Comparison of ENCODE assay signal across 9 cellular contexts in the genomic region with DNA sequence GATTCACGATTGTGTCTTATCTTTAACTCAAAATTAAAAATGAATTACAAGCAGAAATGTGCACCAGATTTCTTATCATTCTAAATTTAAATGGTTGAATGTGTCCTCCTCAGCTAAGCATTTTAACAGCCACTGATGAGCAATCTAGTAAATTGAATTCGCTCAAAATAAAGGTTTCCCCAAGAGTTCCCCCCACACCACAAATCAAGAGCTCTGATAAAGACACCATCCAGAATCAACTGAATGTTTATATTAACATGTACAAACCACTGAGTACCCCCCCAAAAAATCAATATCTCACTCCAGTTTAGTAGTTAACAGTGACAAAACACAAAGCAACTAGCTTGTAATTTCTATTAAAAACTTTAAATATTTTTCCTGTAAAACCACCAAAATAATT. TPM values are rescaled to one million over a fixed set of nuclear protein-coding genes. Genes with fewer than 3 reads are reported as not detected.
DNase-seq lines count a peak whose midpoint lies in the region; ATAC-seq and TF ChIP-seq lines count a peak whose summit lies in the region.
"Had no signal": no experiment of that assay in that cellular context is flagged by ENCODE, and none has a peak within 500 bp of the region (broad histone marks: within the 10 kb centered on the region; RNA-seq: fewer than 3 reads in every experiment).

No MANE protein-coding gene starts in this region.

- H3K36me3 ChIP-seq in kidney epithelial cell (ENCODE audit: control insufficient read depth, insufficient read depth, low read length) (no peaks in the 10 kb centered on the region), thymus (ENCODE audit: control insufficient read depth, insufficient read depth) (peaks cover 4% of the 10 kb centered on the region)

- no peak for DNase-seq in activated naive CD4-positive, alpha-beta T cell treated with anti-CD3 and anti-CD28 coated beads for 36 hours
- no peak for DNase-seq in activated naive CD4-positive, alpha-beta T cell treated with Interleukin-2 at 50 U/mL for 16 hours
- no peak for DNase-seq in activated T-helper 2 cell treated with anti-CD3 and anti-CD28 coated beads, Interferon-gamma antibody, Interleukin-2, Interleukin-4, amounts not matched to agents 10 μg/mL and 5 μg/mL and 100 μg/mL, durations not matched to agents 14 hours and 24 hours and 36 hours (ENCODE audit: low spot score)
- DNase-seq in kidney epithelial cell (ENCODE audit: low read depth) = no peak
- DNase-seq in NCI-H226 = no peak
- no peak for DNase-seq in sciatic nerve (ENCODE audit: low spot score)
- no peak for DNase-seq in HT-29 (ENCODE audit: low spot score)
- DNase-seq: NCI-H1436 had no signal

- H3K4me3 Mint-ChIP-seq in activated naive CD4-positive, alpha-beta T cell treated with anti-CD3 and anti-CD28 coated beads for 36 hours = peak overlapping the region; percentile 23
- H3K4me3 Mint-ChIP-seq in activated T-helper 2 cell treated with anti-CD3 and anti-CD28 coated beads, Interferon-gamma antibody, Interleukin-2, Interleukin-4, amounts not matched to agents 10 μg/mL and 5 μg/mL and 100 μg/mL, durations not matched to agents 14 hours and 24 hours and 36 hours (ENCODE audit: low read depth) = peak overlapping the region; percentile 98

- H3K9me3 Mint-ChIP-seq in activated naive CD4-positive, alpha-beta T cell treated with anti-CD3 and anti-CD28 coated beads for 36 hours = no peaks in the 10 kb centered on the region
- no peaks in the 10 kb centered on the region for H3K9me3 Mint-ChIP-seq in activated T-helper 2 cell treated with anti-CD3 and anti-CD28 coated beads, Interferon-gamma antibody, Interleukin-2, Interleukin-4, amounts not matched to agents 10 μg/mL and 5 μg/mL and 100 μg/mL, durations not matched to agents 14 hours and 24 hours and 36 hours

- H3K27ac Mint-ChIP-seq in activated naive CD4-positive, alpha-beta T cell treated with anti-CD3 and anti-CD28 coated beads for 36 hours = no peak overlapping the region
- H3K27ac Mint-ChIP-seq in activated T-helper 2 cell treated with anti-CD3 and anti-CD28 coated beads, Interferon-gamma antibody, Interleukin-2, Interleukin-4, amounts not matched to agents 10 μg/mL and 5 μg/mL and 100 μg/mL, durations not matched to agents 14 hours and 24 hours and 36 hours = peak overlapping the region; percentile 8

- H3K27me3 ChIP-seq in kidney epithelial cell (ENCODE audit: control insufficient read depth, insufficient read depth, low read length) (no peaks in the 10 kb centered on the region), thymus (ENCODE audit: control insufficient read depth, insufficient read depth) (no peaks in the 10 kb centered on the region)

- no peak for TF ChIP-seq CTCF in kidney epithelial cell (IDR thresholded peaks at IDR 0.05; ENCODE audit: insufficient read depth, low read length, poor library complexity, severe bottlenecking)

- H3K4me3 ChIP-seq in kidney epithelial cell (ENCODE audit: low read depth, low read length) (peak overlapping the region; percentile 16), thymus (ENCODE audit: low read length) (peak overlapping the region; percentile 29)

- no peaks in the 10 kb centered on the region for H3K9me3 ChIP-seq in thymus (ENCODE audit: control insufficient read depth)

- CTCF ChIA-PET in activated naive CD4-positive, alpha-beta T cell treated with anti-CD3 and anti-CD28 coated beads for 36 hours (lab: Charles Lee) = no interaction called here

- no peaks in the 10 kb centered on the region for H3K27me3 Mint-ChIP-seq in activated naive CD4-positive, alpha-beta T cell treated with anti-CD3 and anti-CD28 coated beads for 36 hours (ENCODE audit: low read depth)
- H3K27me3 Mint-ChIP-seq in activated T-helper 2 cell treated with anti-CD3 and anti-CD28 coated beads, Interferon-gamma antibody, Interleukin-2, Interleukin-4, amounts not matched to agents 10 μg/mL and 5 μg/mL and 100 μg/mL, durations not matched to agents 14 hours and 24 hours and 36 hours (ENCODE audit: low read depth) = no peaks in the 10 kb centered on the region

- WGBS in thymus = 66% methylated on average over 2 of the region's 2 CpGs

- peaks cover 10% of the 10 kb centered on the region for H3K4me1 ChIP-seq in thymus (ENCODE audit: control insufficient read depth, insufficient read depth, low read length)

- peaks cover 13% of the 10 kb centered on the region for H3K36me3 Mint-ChIP-seq in activated naive CD4-positive, alpha-beta T cell treated with anti-CD3 and anti-CD28 coated beads for 36 hours (ENCODE audit: low read depth)
- peaks cover 13% of the 10 kb centered on the region for H3K36me3 Mint-ChIP-seq in activated T-helper 2 cell treated with anti-CD3 and anti-CD28 coated beads, Interferon-gamma antibody, Interleukin-2, Interleukin-4, amounts not matched to agents 10 μg/mL and 5 μg/mL and 100 μg/mL, durations not matched to agents 14 hours and 24 hours and 36 hours (ENCODE audit: low read depth)

- H3K27ac ChIP-seq in thymus (ENCODE audit: low read depth) = no peak overlapping the region

- H3K4me1 Mint-ChIP-seq in activated naive CD4-positive, alpha-beta T cell treated with anti-CD3 and anti-CD28 coated beads for 36 hours (ENCODE audit: low read depth) = peaks cover 52% of the 10 kb centered on the region
- H3K4me1 Mint-ChIP-seq in activated T-helper 2 cell treated with anti-CD3 and anti-CD28 coated beads, Interferon-gamma antibody, Interleukin-2, Interleukin-4, amounts not matched to agents 10 μg/mL and 5 μg/mL and 100 μg/mL, durations not matched to agents 14 hours and 24 hours and 36 hours (ENCODE audit: low read depth) = peaks cover 27% of the 10 kb centered on the region

- ATAC-seq in sciatic nerve = no peak

- intact Hi-C loops in activated naive CD4-positive, alpha-beta T cell treated with anti-CD3 and anti-CD28 coated beads for 36 hours (cut with micrococcal nuclease) = no loop called here
- intact Hi-C loops in activated T-helper 2 cell treated with anti-CD3 and anti-CD28 coated beads, Interferon-gamma antibody, Interleukin-2, Interleukin-4, amounts not matched to agents 10 μg/mL and 5 μg/mL and 100 μg/mL, durations not matched to agents 14 hours and 24 hours and 36 hours (cut with micrococcal nuclease) = loop anchor here (10.0 kb wide), 1 partner anchor 880 kb away; a partner anchor contains a TSS
- intact Hi-C loops in sciatic nerve (cut with DNase I) = no loop called here

RNA-seq across cellular contexts. Expression of a gene that starts 1.9 kb away (rescaled TPM):
- 100 to 1,000 TPM; 113 to 122 TPM for total RNA-seq in activated naive CD4-positive, alpha-beta T cell treated with anti-CD3 and anti-CD28 coated beads for 36 hours
- total RNA-seq in activated T-helper 2 cell treated with anti-CD3 and anti-CD28 coated beads, Interferon-gamma antibody, Interleukin-2, Interleukin-4, amounts not matched to agents 10 μg/mL and 5 μg/mL and 100 μg/mL, durations not matched to agents 14 hours and 24 hours and 36 hours = 100 and 103 TPM in 2 replicates
- total RNA-seq in kidney epithelial cell (101 and 112 TPM in 2 replicates), sciatic nerve (102 TPM)
- 92.3 TPM for polyA plus RNA-seq in thymus
- total RNA-seq in HT-29 (2014; rRNA removed; shearing (Covaris generic)) = 49.3 and 51.1 TPM in 2 replicates

RNA-seq across cellular contexts. Expression of a gene that starts 3.6 kb away (rescaled TPM):
- total RNA-seq in activated naive CD4-positive, alpha-beta T cell treated with anti-CD3 and anti-CD28 coated beads for 36 hours = 10 to 100 TPM; 28.9 to 29.3 TPM
- 26.8 and 28.9 TPM in 2 replicates for total RNA-seq in activated T-helper 2 cell treated with anti-CD3 and anti-CD28 coated beads, Interferon-gamma antibody, Interleukin-2, Interleukin-4, amounts not matched to agents 10 μg/mL and 5 μg/mL and 100 μg/mL, durations not matched to agents 14 hours and 24 hours and 36 hours
- 41.2 and 48.0 TPM in 2 replicates for total RNA-seq in kidney epithelial cell
- polyA plus RNA-seq in thymus = 28.8 TPM
- 14.0 TPM for total RNA-seq in sciatic nerve
- total RNA-seq in HT-29 (2014; rRNA removed; shearing (Covaris generic)) = 16.5 and 18.3 TPM in 2 replicates
